Comparison of ENCODE assay signal across 8 cellular contexts in genomic region chr3:171458857-171459129, GRCh38. TPM values are rescaled to one million over a fixed set of nuclear protein-coding genes. Genes with fewer than 3 reads are reported as not detected.
DNase-seq lines count a peak whose midpoint lies in the region; ATAC-seq and TF ChIP-seq lines count a peak whose summit lies in the region.

No MANE protein-coding gene starts in this region.

- H3K4me1 Mint-ChIP-seq in T-helper 17 cell, result peaks cover 55% of the 10 kb centered on the region
- peaks cover 11% of the 10 kb centered on the region for H3K4me1 Mint-ChIP-seq in glutamatergic neuron (ENCODE audit: low read depth, unreplicated experiment)

- no peak for DNase-seq in T-helper 17 cell
- no peak for DNase-seq in glutamatergic neuron
- DNase-seq in sigmoid colon, result no peak
- DNase-seq in cerebellar nuclear complex (lab: John Stamatoyannopoulos, UW), result no peak
- DNase-seq in NCI-H1436 treated with DMSO at 0.1 percent for 48 hours (lab: John Stamatoyannopoulos, UW), result no peak

- 0% methylated on average over 6 of the region's 6 CpGs for WGBS in sigmoid colon, 2 donors

- TF ChIP-seq CTCF in glutamatergic neuron (IDR thresholded peaks at IDR 0.05; ENCODE audit: partially characterized antibody, unreplicated experiment) (no peak), sigmoid colon (IDR thresholded peaks at IDR 0.05) (no peak)

- H3K4me3 ChIP-seq in GM08714 (ENCODE audit: low read length), result peak overlapping the region; percentile 97
- peak overlapping the region; percentile 70 to 91 (median 84) for H3K4me3 ChIP-seq in sigmoid colon

- peaks cover 0 to 44% (median 23%) of the 10 kb centered on the region in 4 donors for H3K4me1 ChIP-seq in sigmoid colon

- no peak for TF ChIP-seq POLR2A in sigmoid colon (IDR thresholded peaks at IDR 0.05)

- H3K27me3 Mint-ChIP-seq in T-helper 17 cell, result no peaks in the 10 kb centered on the region
- H3K27me3 Mint-ChIP-seq in glutamatergic neuron (ENCODE audit: unreplicated experiment), result peaks cover 14% of the 10 kb centered on the region

- peak overlapping the region; percentile 84 to 93 (median 87) for H3K27ac ChIP-seq in sigmoid colon

- ATAC-seq in T-helper 17 cell (no peak), GM21717 (IDR thresholded peaks at IDR 0.05; ENCODE audit: unreplicated experiment) (no peak), GM21360 (IDR thresholded peaks at IDR 0.05; ENCODE audit: unreplicated experiment) (no peak)

- no peak for TF ChIP-seq EP300 in sigmoid colon (IDR thresholded peaks at IDR 0.05)

- H3K27ac Mint-ChIP-seq in T-helper 17 cell (peak overlapping the region; percentile 99), glutamatergic neuron (ENCODE audit: unreplicated experiment) (no peak overlapping the region)

- H3K4me3 Mint-ChIP-seq in T-helper 17 cell (peak overlapping the region; percentile 100), glutamatergic neuron (ENCODE audit: unreplicated experiment) (peak overlapping the region; percentile 95)

- H3K9me3 ChIP-seq in T-helper 17 cell (ENCODE audit: control insufficient read depth, low read length, poor library complexity, severe bottlenecking), result no peaks in the 10 kb centered on the region
- no peaks in the 10 kb centered on the region for H3K9me3 ChIP-seq in sigmoid colon

- no peaks in the 10 kb centered on the region for H3K36me3 ChIP-seq in sigmoid colon

- H3K9me3 Mint-ChIP-seq in glutamatergic neuron (ENCODE audit: unreplicated experiment), result no peaks in the 10 kb centered on the region

- H3K36me3 Mint-ChIP-seq in T-helper 17 cell (ENCODE audit: low read depth) (peaks cover 8% of the 10 kb centered on the region), glutamatergic neuron (ENCODE audit: unreplicated experiment) (no peaks in the 10 kb centered on the region)

- H3K27me3 ChIP-seq in sigmoid colon, result no peaks in the 10 kb centered on the region

- intact Hi-C loops in sigmoid colon (cut with DNase I), result loop anchor here (10.0 kb wide), 2 partner anchors 124 to 174 kb away; no protein-coding TSS in a partner anchor

RNA-seq across cellular contexts. Expression of gene TNIK, which starts 1.4 kb away (rescaled TPM):
- total RNA-seq in T-helper 17 cell, result 10 to 100 TPM; 96.4 to 98.9 TPM
- 1.5 TPM for total RNA-seq in glutamatergic neuron (ENCODE audit: unreplicated experiment)
- total RNA-seq in sigmoid colon, result 10 to 100 TPM in 3 of 4 donors, 1 to 10 TPM in 1; 9.2 to 21.3 (median 16.7) TPM
- 1 to 10 TPM; 5.4 to 9.2 (median 7.2) TPM for polyA plus RNA-seq in sigmoid colon

Comparison
In these comparisons a context has a peak if more than half of its experiments do, and no peak if none do; other contexts are left out.
1. RNA of gene TNIK, which starts 1.4 kb away (total RNA-seq): 96.4 to 98.9 TPM in T-helper 17 cell; 9.2 to 21.3 TPM in sigmoid colon and 1.5 TPM in glutamatergic neuron (single experiment); every median in the first group is over 4 times any median in the second.